Comparison of ENCODE assay signal across 11 cellular contexts in the genomic region with DNA sequence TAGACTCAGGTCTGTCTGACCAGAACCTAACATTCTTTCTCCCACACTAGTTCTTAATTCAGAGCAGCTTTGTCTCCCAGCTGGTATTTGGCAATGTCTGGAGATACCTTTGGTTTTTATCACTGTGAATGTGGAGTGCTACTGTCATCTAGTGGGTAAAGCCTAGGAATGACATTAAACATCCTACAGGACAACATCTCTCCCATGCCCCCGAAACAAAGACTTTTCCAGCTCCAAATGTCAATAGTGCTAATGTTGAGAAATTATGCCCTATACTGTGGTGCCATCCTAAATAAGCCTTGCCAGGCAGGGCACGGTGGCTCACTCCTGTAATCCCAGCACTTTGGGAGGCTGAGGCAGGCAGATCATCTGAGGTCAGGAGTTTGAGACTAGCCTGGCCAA. TPM values are rescaled to one million over a fixed set of nuclear protein-coding genes. Genes with fewer than 3 reads are reported as not detected.
DNase-seq lines count a peak whose midpoint lies in the region; ATAC-seq and TF ChIP-seq lines count a peak whose summit lies in the region.
"Had no signal": no experiment of that assay in that cellular context is flagged by ENCODE, and none has a peak within 500 bp of the region (broad histone marks: within the 10 kb centered on the region; RNA-seq: fewer than 3 reads in every experiment).

No MANE protein-coding gene starts in this region.

- H3K9me2 ChIP-seq in MM.1S (replicated peaks; ENCODE audit: insufficient read depth, low read length) (no peaks in the 10 kb centered on the region), Karpas-422 (replicated peaks; ENCODE audit: insufficient read depth, low read length) (no peaks in the 10 kb centered on the region)

- H3K36me3 ChIP-seq in MM.1S (replicated peaks; ENCODE audit: insufficient read depth, low read length) (no peaks in the 10 kb centered on the region), Karpas-422 (ENCODE audit: insufficient read depth, low read length) (no peaks in the 10 kb centered on the region)

- intact Hi-C loops in Calu3 (cut with micrococcal nuclease; ENCODE audit: unreplicated experiment), result loop anchor here (1.0 kb wide), 2 partner anchors 256 to 355 kb away; no protein-coding TSS in a partner anchor

- H3K9me3 Mint-ChIP-seq in Calu3 (ENCODE audit: low read depth, unreplicated experiment) (no peaks in the 10 kb centered on the region), nephron progenitor cell (no peaks in the 10 kb centered on the region)
- no peaks in the 10 kb centered on the region for H3K9me3 Mint-ChIP-seq in activated naive CD8-positive, alpha-beta T cell treated with anti-CD3 and anti-CD28 coated beads for 36 hours

- no peaks in the 10 kb centered on the region for H3F3A ChIP-seq in MM.1S (ENCODE audit: insufficient read depth, low read length)

- BruUV-seq in Calu3 (replicated peaks; lab: Mats Ljungman, UMichigan), result no TSS peak

- H3K4me3 ChIP-seq in MM.1S (ENCODE audit: low read length) (no peak overlapping the region), Karpas-422 (ENCODE audit: low read length) (no peak overlapping the region)

- no peak overlapping the region for H2AFZ ChIP-seq in MM.1S (ENCODE audit: low read length)
- H2AFZ ChIP-seq in Karpas-422 (ENCODE audit: low read length), result no peak overlapping the region

- H3K27ac Mint-ChIP-seq in Calu3 (ENCODE audit: unreplicated experiment) (no peak overlapping the region), nephron progenitor cell (no peak overlapping the region)
- H3K27ac Mint-ChIP-seq in activated naive CD8-positive, alpha-beta T cell treated with anti-CD3 and anti-CD28 coated beads for 36 hours, result no peak overlapping the region

- H3K4me3 Mint-ChIP-seq in Calu3 (ENCODE audit: low read depth, unreplicated experiment) (no peak overlapping the region), nephron progenitor cell (no peak overlapping the region)
- no peak overlapping the region for H3K4me3 Mint-ChIP-seq in activated naive CD8-positive, alpha-beta T cell treated with anti-CD3 and anti-CD28 coated beads for 36 hours

- H3K4me2 ChIP-seq in MM.1S (ENCODE audit: low read depth, low read length) (no peak overlapping the region), Karpas-422 (ENCODE audit: low read depth, low read length, poor library complexity, severe bottlenecking) (no peak overlapping the region)

- DNase-seq in Calu3 (peak; percentile 24), MM.1S (no peak), cerebellar cortex (ENCODE audit: low spot score) (peak; percentile 94), nephron progenitor cell (no peak), NCI-H2029 (lab: John Stamatoyannopoulos, UW) (no peak), Karpas-422 (no peak)
- DNase-seq in activated naive CD8-positive, alpha-beta T cell treated with anti-CD3 and anti-CD28 coated beads for 36 hours, result no peak
- DNase-seq: NCI-H226, posterior cingulate gyrus had no signal

- CTCF ChIA-PET in Calu3 (lab: Charles Lee), result interaction anchor here (0.7 to 1.9 kb wide), 9 partner anchors 10 to 258 kb away, joined by 3 to 19 read pairs (median 5); no protein-coding TSS in a partner anchor

- peaks cover 16% of the 10 kb centered on the region for H3K36me3 Mint-ChIP-seq in Calu3 (ENCODE audit: insufficient read depth, unreplicated experiment)
- no peaks in the 10 kb centered on the region for H3K36me3 Mint-ChIP-seq in nephron progenitor cell (ENCODE audit: low read depth)
- peaks cover 2% of the 10 kb centered on the region for H3K36me3 Mint-ChIP-seq in activated naive CD8-positive, alpha-beta T cell treated with anti-CD3 and anti-CD28 coated beads for 36 hours

- H3K27me3 ChIP-seq in MM.1S (replicated peaks; ENCODE audit: insufficient read depth, low read length), result no peaks in the 10 kb centered on the region
- H3K27me3 ChIP-seq in Karpas-422 (ENCODE audit: low read length), result no peaks in the 10 kb centered on the region

- no peak overlapping the region for H3K9ac ChIP-seq in MM.1S (ENCODE audit: low read length)
- H3K9ac ChIP-seq in Karpas-422 (ENCODE audit: low read length), result no peak overlapping the region

- H4K20me1 ChIP-seq in MM.1S (ENCODE audit: insufficient read depth, low read length) (no peaks in the 10 kb centered on the region), Karpas-422 (ENCODE audit: insufficient read depth, low read depth, low read length) (no peaks in the 10 kb centered on the region)

- TF ChIP-seq CTCF in Calu3 (IDR thresholded peaks at IDR 0.05; ENCODE audit: unreplicated experiment) (peak; percentile 37), MM.1S (IDR thresholded peaks at IDR 0.05; ENCODE audit: low read length) (peak; percentile 9; the same call in 1 of the 2 replicates), nephron progenitor cell (IDR thresholded peaks at IDR 0.05) (peak; percentile 37)

- peaks cover 7% of the 10 kb centered on the region for H3K4me1 ChIP-seq in MM.1S (ENCODE audit: low read length)
- H3K4me1 ChIP-seq in Karpas-422 (ENCODE audit: low read length), result peaks cover 8% of the 10 kb centered on the region

- no peak for ATAC-seq in HG02763 (IDR thresholded peaks at IDR 0.05; ENCODE audit: unreplicated experiment)

- H3K79me2 ChIP-seq in MM.1S (ENCODE audit: low read length) (peaks cover 7% of the 10 kb centered on the region), Karpas-422 (ENCODE audit: low read length) (peaks cover 8% of the 10 kb centered on the region)

- H3K27me3 Mint-ChIP-seq in Calu3 (ENCODE audit: unreplicated experiment), result no peaks in the 10 kb centered on the region
- H3K27me3 Mint-ChIP-seq in nephron progenitor cell (ENCODE audit: low read depth, poor library complexity), result peaks cover 23% of the 10 kb centered on the region
- no peaks in the 10 kb centered on the region for H3K27me3 Mint-ChIP-seq in activated naive CD8-positive, alpha-beta T cell treated with anti-CD3 and anti-CD28 coated beads for 36 hours

- no peak overlapping the region for H3K27ac ChIP-seq in MM.1S (ENCODE audit: low read length)
- H3K27ac ChIP-seq in Karpas-422 (ENCODE audit: low read length), result no peak overlapping the region
- H3K27ac ChIP-seq: epithelial cell of prostate had no signal

- peaks cover 17% of the 10 kb centered on the region for H3K4me1 Mint-ChIP-seq in Calu3 (ENCODE audit: low read depth, unreplicated experiment)
- H3K4me1 Mint-ChIP-seq in nephron progenitor cell, result peaks cover 28% of the 10 kb centered on the region
- peaks cover 9% of the 10 kb centered on the region for H3K4me1 Mint-ChIP-seq in activated naive CD8-positive, alpha-beta T cell treated with anti-CD3 and anti-CD28 coated beads for 36 hours

- no peaks in the 10 kb centered on the region for H3K9me3 ChIP-seq in MM.1S (replicated peaks; ENCODE audit: insufficient read depth, low read length)
- H3K9me3 ChIP-seq in Karpas-422 (ENCODE audit: low read length), result no peaks in the 10 kb centered on the region

RNA-seq across cellular contexts. Expression of a gene that starts 4.2 kb away (rescaled TPM):
- total RNA-seq in Calu3 (2022), result 39.9 and 42.2 TPM in 2 replicates
- total RNA-seq in activated naive CD8-positive, alpha-beta T cell treated with anti-CD3 and anti-CD28 coated beads for 36 hours, result 10 to 100 TPM; 30.1 to 31.4 TPM
- 10.2 and 24.4 TPM in 2 replicates for total RNA-seq in Karpas-422 (2014; rRNA removed; shearing (Covaris generic); ENCODE audit: low replicate concordance)

RNA-seq across cellular contexts. Expression of a gene that starts 50.4 kb away (rescaled TPM):
- 159 and 173 TPM in 2 replicates for total RNA-seq in Calu3 (2022)
- total RNA-seq in activated naive CD8-positive, alpha-beta T cell treated with anti-CD3 and anti-CD28 coated beads for 36 hours, result 10 to 100 TPM; 38.8 to 43.6 TPM
- 63.2 and 84.8 TPM in 2 replicates for total RNA-seq in Karpas-422 (2014; rRNA removed; shearing (Covaris generic); ENCODE audit: low replicate concordance)

Comparison
In these comparisons a context has a peak if more than half of its experiments do, and no peak if none do; other contexts are left out.
1. DNase-seq: peak in Calu3 (single experiment) and cerebellar cortex (single experiment); none in MM.1S (single experiment), nephron progenitor cell (single experiment), NCI-H2029 (single experiment), activated naive CD8-positive, alpha-beta T cell treated with anti-CD3 and anti-CD28 coated beads for 36 hours (single experiment) and Karpas-422 (single experiment).
2. Peak in every context shown above with its lines, with median percentiles within 50 percentile points of each other: CTCF ChIP-seq.